21 cellular contexts compared by ENCODE assay signal in genomic region chr3:151477596-151478375, GRCh38. TPM values are rescaled to one million over a fixed set of nuclear protein-coding genes. Genes with fewer than 3 reads are reported as not detected.
DNase-seq lines count a peak whose midpoint lies in the region; ATAC-seq and TF ChIP-seq lines count a peak whose summit lies in the region.
"Had no signal": no experiment of that assay in that cellular context is flagged by ENCODE, and none has a peak within 500 bp of the region (broad histone marks: within the 10 kb centered on the region; RNA-seq: fewer than 3 reads in every experiment).

No MANE protein-coding gene starts in this region.

- H3K9me3 ChIP-seq in PC-9 (ENCODE audit: insufficient read depth, low read depth): no peaks in the 10 kb centered on the region; the same call in 1 of the 2 replicates
- no peaks in the 10 kb centered on the region for H3K9me3 ChIP-seq in SJCRH30 (replicated peaks)
- no peaks in the 10 kb centered on the region for H3K9me3 ChIP-seq in GM23248 (ENCODE audit: low read depth)
- H3K9me3 ChIP-seq: BE2C, SJSA1 had no signal

- no peak overlapping the region for H3K9ac ChIP-seq in GM23248

- ATAC-seq in sciatic nerve: no peak
- ATAC-seq: K562 had no signal

- no peaks in the 10 kb centered on the region for H3K27me3 Mint-ChIP-seq in progenitor cell of endocrine pancreas
- H3K27me3 Mint-ChIP-seq in CD14-positive monocyte (ENCODE audit: low read depth in 3 of 3): peaks cover 0 to 2% (median 0%) of the 10 kb centered on the region in 3 donors

- no peaks in the 10 kb centered on the region for H4K20me1 ChIP-seq in PC-9 (ENCODE audit: insufficient read depth)
- H4K20me1 ChIP-seq in GM23248 (ENCODE audit: insufficient read depth): no peaks in the 10 kb centered on the region

- intact Hi-C loops in PC-9 (cut with micrococcal nuclease; ENCODE audit: unreplicated experiment): no loop called here
- intact Hi-C loops in CD14-positive monocyte (cut with micrococcal nuclease): no loop called here
- intact Hi-C loops in sciatic nerve (cut with DNase I): no loop called here

- H3K4me1 Mint-ChIP-seq in progenitor cell of endocrine pancreas (ENCODE audit: low read depth) (peaks cover 14% of the 10 kb centered on the region), CD14-positive monocyte (no peaks in the 10 kb centered on the region)
- H3K4me1 Mint-ChIP-seq: CD4-positive, alpha-beta memory T cell had no signal

- H3K4me1 ChIP-seq in PC-9 (replicated peaks; ENCODE audit: insufficient read depth) (peaks cover 20% of the 10 kb centered on the region), SJCRH30 (no peaks in the 10 kb centered on the region), GM23248 (ENCODE audit: insufficient read depth) (no peaks in the 10 kb centered on the region)
- H3K4me1 ChIP-seq: BE2C, SJSA1 had no signal

- H3K36me3 Mint-ChIP-seq in progenitor cell of endocrine pancreas (ENCODE audit: insufficient read depth): no peaks in the 10 kb centered on the region
- H3K36me3 Mint-ChIP-seq in CD14-positive monocyte: peaks cover 0 to 3% of the 10 kb centered on the region in 2 donors

- WGBS in GM23248 (ENCODE audit: low coverage in 1 of 2, low lambda C conversion rate in 2 of 2, missing lambda C conversion rate in 2 of 2), 2 experiments: 65 to 68% methylated on average over 2 of the region's 2 CpGs

- no TSS peak for BruUV-seq in PC-9 (replicated peaks; lab: Mats Ljungman, UMichigan)

- DNase-seq in HEK293T (ENCODE audit: extremely low spot score): peak; percentile 14
- peak; percentile 46 to 51 for DNase-seq in PC-9
- peak; percentile 23 for DNase-seq in iPS-NIHi7 (ENCODE audit: extremely low spot score)
- DNase-seq in progenitor cell of endocrine pancreas (ENCODE audit: low spot score, unreplicated experiment): no peak
- DNase-seq in CD14-positive monocyte (ENCODE audit: low spot score): no peak
- no peak for DNase-seq in SJCRH30
- no peak for DNase-seq in GM23248
- no peak for DNase-seq in sciatic nerve (ENCODE audit: low spot score)
- DNase-seq: BE2C; Calu3; CD4-positive, alpha-beta memory T cell; DMS79; GOT3; HFFc6; NCI-H1436; NCI-H2081; NCI-H2227 treated with DMSO at 0.1 percent for 48 hours; NCI-H526 treated with DMSO at 0.1 percent for 48 hours; OCI-M1 had no signal

- CTCF ChIA-PET in HEK293T (lab: Yijun Ruan, JAX) (interaction anchor here (0.6 to 0.7 kb wide), 2 partner anchors 9 to 116 kb away, joined by 3 to 4 read pairs; no protein-coding TSS in a partner anchor), PC-9 (lab: Charles Lee) (no interaction called here)

- H3K9me3 Mint-ChIP-seq in progenitor cell of endocrine pancreas (ENCODE audit: low read depth) (peaks cover 6% of the 10 kb centered on the region), CD14-positive monocyte (peaks cover 7 to 14% (median 11%) of the 10 kb centered on the region in 7 donors)

- in situ Hi-C loops in GM23248 (cut with MboI): no loop called here

- POLR2A ChIA-PET in HEK293T (lab: Yijun Ruan, JAX): no interaction called here
- POLR2A ChIA-PET in PC-9 (lab: Charles Lee; ENCODE audit: unreplicated experiment): no interaction called here

- H3K79me2 ChIP-seq in PC-9 (ENCODE audit: low read depth): no peaks in the 10 kb centered on the region
- H3K79me2 ChIP-seq in GM23248 (ENCODE audit: insufficient read depth): no peaks in the 10 kb centered on the region

- H3F3A ChIP-seq in PC-9 (ENCODE audit: insufficient read depth, low read depth): no peaks in the 10 kb centered on the region
- H3F3A ChIP-seq in GM23248 (ENCODE audit: insufficient read depth): no peaks in the 10 kb centered on the region

- no peaks in the 10 kb centered on the region for H3K36me3 ChIP-seq in PC-9 (ENCODE audit: low read depth)
- no peaks in the 10 kb centered on the region for H3K36me3 ChIP-seq in SJCRH30
- H3K36me3 ChIP-seq in GM23248 (ENCODE audit: low read depth): no peaks in the 10 kb centered on the region
- H3K36me3 ChIP-seq: BE2C, SJSA1 had no signal

- H3K27ac ChIP-seq in PC-9 (no peak overlapping the region), SJCRH30 (no peak overlapping the region), GM23248 (no peak overlapping the region)
- H3K27ac ChIP-seq: SJSA1 had no signal

- peak overlapping the region; percentile 18 for H3K27ac Mint-ChIP-seq in progenitor cell of endocrine pancreas
- no peak overlapping the region for H3K27ac Mint-ChIP-seq in CD14-positive monocyte
- H3K27ac Mint-ChIP-seq: CD4-positive, alpha-beta memory T cell; HFFc6 had no signal

- H3K27me3 ChIP-seq in PC-9 (ENCODE audit: insufficient read depth, low read depth) (no peaks in the 10 kb centered on the region), SJCRH30 (no peaks in the 10 kb centered on the region), GM23248 (replicated peaks; ENCODE audit: insufficient read depth) (no peaks in the 10 kb centered on the region)
- H3K27me3 ChIP-seq: BE2C, SJSA1 had no signal

- H3K4me3 Mint-ChIP-seq in progenitor cell of endocrine pancreas (ENCODE audit: low read depth): no peak overlapping the region
- H3K4me3 Mint-ChIP-seq in CD14-positive monocyte: no peak overlapping the region
- H3K4me3 Mint-ChIP-seq: CD4-positive, alpha-beta memory T cell; HFFc6 had no signal

- TF ChIP-seq CTCF in PC-9 (conservative IDR thresholded peaks at IDR 0.05) (no peak), progenitor cell of endocrine pancreas (IDR thresholded peaks at IDR 0.05; ENCODE audit: unreplicated experiment) (no peak), CD14-positive monocyte (IDR thresholded peaks at IDR 0.05) (no peak)

- H3K4me3 ChIP-seq in PC-9 (no peak overlapping the region), SJCRH30 (no peak overlapping the region), GM23248 (no peak overlapping the region)
- H3K4me3 ChIP-seq: K562, SJSA1 had no signal

- H2AFZ ChIP-seq in PC-9 (no peak overlapping the region), GM23248 (no peak overlapping the region)

- peak overlapping the region; percentile 53 for H3K4me2 ChIP-seq in PC-9
- H3K4me2 ChIP-seq in GM23248 (ENCODE audit: unreplicated experiment): no peak overlapping the region

- no peaks in the 10 kb centered on the region for H3K9me2 ChIP-seq in PC-9 (ENCODE audit: insufficient read depth)
- H3K9me2 ChIP-seq in GM23248 (ENCODE audit: insufficient read depth): no peaks in the 10 kb centered on the region

TF ChIP-seq in HEK293T, 16 proteins besides CTCF, POLR2A, EP300 and RAD21:
- TF ChIP-seq PKNOX1 (IDR thresholded peaks at IDR 0.05): peak; percentile 62
- no peak for TF ChIP-seq NFRKB (IDR thresholded peaks at IDR 0.05)

RNA-seq across cellular contexts. Expression of gene IGSF10, which starts 16.9 kb away (rescaled TPM):
- total RNA-seq in PC-9 (2021): 0.25 and 0.55 TPM in 2 replicates
- total RNA-seq in progenitor cell of endocrine pancreas: 1.6 and 1.8 TPM in 2 replicates
- polyA plus RNA-seq in CD14-positive monocyte: under 1 TPM in 1 of 2 donors, not detected in 1; 0.05 TPM
- not detected in 2 replicates for total RNA-seq in SJCRH30 (2014; rRNA removed; shearing (Covaris generic))
- total RNA-seq in GM23248 (2014; rRNA removed; shearing (Covaris generic)): not detected in 2 replicates
- 0.09 and 0.19 TPM in 2 replicates for polyA plus RNA-seq in GM23248 (2016; fragmentation: Nextera tagmentation; extraction: Ambion mirVana)
- 1.2 TPM for total RNA-seq in sciatic nerve
- total RNA-seq: CD4-positive, alpha-beta memory T cell had no signal
- polyA plus RNA-seq: CD4-positive, alpha-beta memory T cell had no signal

Comparison
In these comparisons a context has a peak if more than half of its experiments do, and no peak if none do; other contexts are left out.
1. DNase-seq: peak in HEK293T (single experiment), PC-9 (2 of 2) and iPS-NIHi7 (single experiment); none in progenitor cell of endocrine pancreas (single experiment), CD14-positive monocyte (single experiment), SJCRH30 (0 of 2), GM23248 (single experiment) and sciatic nerve (single experiment).